Comparison of ENCODE assay signal across 8 cellular contexts in genomic region chr2:25309402-25309801, GRCh38. TPM values are rescaled to one million over a fixed set of nuclear protein-coding genes. Genes with fewer than 3 reads are reported as not detected.
DNase-seq lines count a peak whose midpoint lies in the region; ATAC-seq and TF ChIP-seq lines count a peak whose summit lies in the region.

No MANE protein-coding gene starts in this region.

- peak; percentile 72 for DNase-seq in NCI-H748 (lab: John Stamatoyannopoulos, UW; ENCODE audit: unreplicated experiment)
- no peak for DNase-seq in NCI-H748 treated with DMSO at 0.1 percent for 48 hours (lab: John Stamatoyannopoulos, UW)
- peak; percentile 27 for DNase-seq in NCI-H1436 treated with DMSO at 0.1 percent for 48 hours (lab: John Stamatoyannopoulos, UW)
- peak; percentile 34 for DNase-seq in activated CD4-positive, CD25-positive, alpha-beta regulatory T cell treated with anti-CD3 and anti-CD28 coated beads, Interleukin-2, amount 50 U/mL, for 16 hours (ENCODE audit: low read depth, low spot score)
- DNase-seq in chondrocyte (ENCODE audit: low spot score): no peak
- DNase-seq in mesothelial cell of epicardium (ENCODE audit: low spot score in 2 of 2, unreplicated experiment in 2 of 2): peak in 1 of 2 experiments; percentile 51
- no peak for DNase-seq in type B pancreatic cell (ENCODE audit: extremely low spot score, unreplicated experiment)

- no peak for ATAC-seq in GM19397 (IDR thresholded peaks at IDR 0.05; ENCODE audit: unreplicated experiment)

- H3K4me3 Mint-ChIP-seq in chondrocyte (ENCODE audit: unreplicated experiment): no peak overlapping the region
- no peak overlapping the region for H3K4me3 Mint-ChIP-seq in mesothelial cell of epicardium
- H3K4me3 Mint-ChIP-seq in type B pancreatic cell: no peak overlapping the region

- H3K4me1 Mint-ChIP-seq in chondrocyte (ENCODE audit: low read depth): peaks cover 16% of the 10 kb centered on the region
- H3K4me1 Mint-ChIP-seq in mesothelial cell of epicardium: peaks cover 24% of the 10 kb centered on the region
- peaks cover 29% of the 10 kb centered on the region for H3K4me1 Mint-ChIP-seq in type B pancreatic cell (ENCODE audit: unreplicated experiment)

- H3K9me3 Mint-ChIP-seq in chondrocyte (ENCODE audit: low read depth) (no peaks in the 10 kb centered on the region), mesothelial cell of epicardium (no peaks in the 10 kb centered on the region), type B pancreatic cell (no peaks in the 10 kb centered on the region)

- TF ChIP-seq CTCF in chondrocyte (IDR thresholded peaks at IDR 0.05): peak; percentile 74
- TF ChIP-seq CTCF in mesothelial cell of epicardium (IDR thresholded peaks at IDR 0.05; ENCODE audit: unreplicated experiment): peak; percentile 44
- peak; percentile 72 for TF ChIP-seq CTCF in type B pancreatic cell (conservative IDR thresholded peaks at IDR 0.05)

- H3K27me3 Mint-ChIP-seq in chondrocyte (ENCODE audit: low read depth): no peaks in the 10 kb centered on the region
- H3K27me3 Mint-ChIP-seq in mesothelial cell of epicardium (ENCODE audit: low read depth): no peaks in the 10 kb centered on the region
- no peaks in the 10 kb centered on the region for H3K27me3 Mint-ChIP-seq in type B pancreatic cell

- H3K27ac Mint-ChIP-seq in chondrocyte (ENCODE audit: unreplicated experiment): no peak overlapping the region
- H3K27ac Mint-ChIP-seq in mesothelial cell of epicardium: peak overlapping the region; percentile 9
- H3K27ac Mint-ChIP-seq in type B pancreatic cell: no peak overlapping the region

- peaks cover 2% of the 10 kb centered on the region for H3K36me3 Mint-ChIP-seq in chondrocyte (ENCODE audit: low read depth)
- H3K36me3 Mint-ChIP-seq in mesothelial cell of epicardium: peaks cover 8% of the 10 kb centered on the region
- peaks cover 12% of the 10 kb centered on the region for H3K36me3 Mint-ChIP-seq in type B pancreatic cell

RNA-seq across cellular contexts. Expression of gene DNMT3A, which starts 32.3 kb away (rescaled TPM):
- 43.9 to 56.7 TPM (median 45.4 TPM) in 3 replicates for total RNA-seq in chondrocyte
- 210 to 219 TPM (median 215 TPM) in 3 replicates for total RNA-seq in mesothelial cell of epicardium
- total RNA-seq in type B pancreatic cell (ENCODE audit: low replicate concordance): 97.6 and 139 TPM in 2 replicates

Comparison
In these comparisons a context has a peak if more than half of its experiments do, and no peak if none do; other contexts are left out.
1. DNase-seq: peak in NCI-H748 (single experiment), NCI-H1436 treated with DMSO at 0.1 percent for 48 hours (single experiment) and activated CD4-positive, CD25-positive, alpha-beta regulatory T cell treated with anti-CD3 and anti-CD28 coated beads, Interleukin-2, amount 50 U/mL, for 16 hours (single experiment); none in NCI-H748 treated with DMSO at 0.1 percent for 48 hours (single experiment), chondrocyte (single experiment) and type B pancreatic cell (single experiment).
2. Peak in every context shown above with its lines, with median percentiles within 50 percentile points of each other: CTCF ChIP-seq.